Comparison of ENCODE assay signal across 24 cellular contexts in the genomic region with DNA sequence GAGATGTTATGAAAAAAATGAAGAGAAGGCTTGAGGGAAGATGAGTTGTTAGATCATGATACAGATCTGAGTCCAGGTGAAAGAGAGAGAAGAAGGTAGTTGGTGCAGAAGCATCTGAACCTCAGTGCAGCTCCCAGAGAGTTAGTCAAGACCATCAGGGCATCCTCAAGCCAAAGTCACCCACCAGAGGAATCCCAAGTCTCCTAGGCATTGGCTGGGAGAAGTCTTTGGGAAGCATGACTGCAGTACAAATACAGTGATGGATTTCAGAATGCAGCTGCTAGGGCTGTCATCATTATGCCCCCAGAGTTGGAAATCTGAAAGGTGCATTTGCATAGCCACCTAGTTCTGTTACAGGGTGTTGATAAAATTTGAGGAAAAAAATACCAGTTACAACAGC.
"Had no signal": no experiment of that assay in that cellular context is flagged by ENCODE, and none has a peak within 500 bp of the region (broad histone marks: within the 10 kb centered on the region; RNA-seq: fewer than 3 reads in every experiment).

No MANE protein-coding gene starts in this region.

- H3K27me3 ChIP-seq: colonic mucosa, dorsolateral prefrontal cortex, gastrocnemius medialis, gastroesophageal sphincter, heart left ventricle, heart right ventricle had no signal

- H3K36me3 ChIP-seq: colonic mucosa, esophagus squamous epithelium, gastrocnemius medialis, gastroesophageal sphincter, heart left ventricle, heart right ventricle had no signal

- H3K27ac ChIP-seq: colonic mucosa, coronary artery, dorsolateral prefrontal cortex, epithelial cell of prostate, esophagus squamous epithelium, foreskin keratinocyte, gastrocnemius medialis, gastroesophageal sphincter, heart left ventricle, heart right ventricle had no signal

- H3K4me3 Mint-ChIP-seq: dendritic cell treated with granulocyte-macrophage colony-stimulating factor and Interleukin-4, amounts not matched to agents 40 ng/mL and 50 ng/mL, for 4 days; effector memory CD8-positive, alpha-beta T cell; endodermal cell had no signal

- DNase-seq: colonic mucosa; cortex of kidney; dermis blood vessel endothelial cell; dorsolateral prefrontal cortex; effector CD4-positive, alpha-beta T cell; effector CD8-positive, alpha-beta T cell; effector memory CD4-positive, alpha-beta T cell; effector memory CD8-positive, alpha-beta T cell; endodermal cell; erythroblast; esophagus squamous epithelium; foreskin fibroblast; foreskin keratinocyte; foreskin melanocyte; gastrocnemius medialis; glutamatergic neuron; head of caudate nucleus; heart left ventricle; heart right ventricle had no signal

- H3K9me3 Mint-ChIP-seq: effector memory CD8-positive, alpha-beta T cell; endodermal cell had no signal

- ATAC-seq: effector memory CD8-positive, alpha-beta T cell; esophagus mucosa; foreskin keratinocyte; gastrocnemius medialis; gastroesophageal sphincter; heart left ventricle; heart right ventricle had no signal

- H3K4me1 ChIP-seq: colonic mucosa, esophagus squamous epithelium, foreskin keratinocyte, gastrocnemius medialis, gastroesophageal sphincter had no signal

- H3K9me3 ChIP-seq: colonic mucosa, esophagus squamous epithelium, gastrocnemius medialis, gastroesophageal sphincter had no signal

- H3K4me3 ChIP-seq: colonic mucosa, coronary artery, dorsolateral prefrontal cortex, esophagus squamous epithelium, gastrocnemius medialis, gastroesophageal sphincter, heart left ventricle, heart right ventricle had no signal

- H3K27ac Mint-ChIP-seq: dendritic cell treated with granulocyte-macrophage colony-stimulating factor and Interleukin-4, amounts not matched to agents 40 ng/mL and 50 ng/mL, for 4 days; effector memory CD8-positive, alpha-beta T cell; endodermal cell had no signal
